Comparison of ENCODE assay signal across 5 cellular contexts in genomic region chr7:102372796-102373195, GRCh38. TPM values are rescaled to one million over a fixed set of nuclear protein-coding genes. Genes with fewer than 3 reads are reported as not detected.
"Had no signal": no experiment of that assay in that cellular context is flagged by ENCODE, and none has a peak within 500 bp of the region (broad histone marks: within the 10 kb centered on the region; RNA-seq: fewer than 3 reads in every experiment).

No MANE protein-coding gene starts in this region.

RNA-seq across cellular contexts. Expression of gene SPDYE6, which starts 16.6 kb away (rescaled TPM):
- total RNA-seq: H4, H7, HFFc6, HT1080 had no signal
- polyA plus RNA-seq: HepG2 had no signal
